3 cellular contexts compared by ENCODE assay signal in the genomic region with DNA sequence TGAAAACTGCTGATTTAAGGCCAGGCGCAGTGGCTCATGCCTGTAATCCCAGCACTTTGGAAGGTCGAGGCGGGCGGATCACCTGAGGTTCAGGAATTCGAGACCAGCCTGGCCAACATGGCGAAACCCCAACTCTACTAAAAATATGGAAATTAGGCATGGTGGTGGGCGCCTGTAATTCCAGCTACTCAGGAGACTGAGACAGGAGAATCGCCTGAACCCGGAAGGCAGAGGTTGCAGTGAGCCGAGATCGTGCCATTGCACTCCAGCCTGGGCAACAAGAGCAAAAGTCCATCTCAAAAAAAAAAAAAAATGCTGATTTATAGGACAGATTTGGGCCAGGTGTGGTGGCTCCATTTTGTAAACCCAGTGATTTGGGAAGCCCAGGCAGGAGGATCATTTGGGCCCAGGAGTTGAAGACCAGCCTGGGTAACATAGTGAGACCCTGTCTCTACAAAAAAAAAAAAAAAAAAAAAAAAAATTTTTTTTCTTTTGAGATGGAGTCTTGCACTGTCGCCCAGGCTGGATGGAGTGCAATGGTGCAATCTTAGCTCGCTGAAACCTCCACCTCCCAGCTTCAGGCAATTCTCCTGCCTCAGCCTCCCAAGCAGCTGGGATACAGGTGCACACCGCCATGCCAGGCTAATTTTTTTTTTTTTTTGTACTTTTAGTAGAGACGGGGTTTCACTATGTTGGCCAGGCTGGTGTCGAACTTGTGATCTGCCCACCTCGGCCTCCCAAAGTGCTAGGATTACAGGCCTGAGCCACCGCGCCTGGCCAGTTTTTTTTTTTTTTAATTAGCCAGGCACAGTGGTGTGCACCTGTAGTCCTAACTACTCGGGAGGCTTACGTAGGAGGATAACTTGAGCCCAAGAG.
A peak's percentile ranks its signal among the peaks of the same experiment; 100 is the strongest.
TF ChIP-seq lines count a peak whose summit lies in the region.

No MANE protein-coding gene starts in this region.

TF ChIP-seq in HEK293T, 16 proteins besides CTCF, POLR2A, EP300 and RAD21:
- TF ChIP-seq ZNF384 (IDR thresholded peaks at IDR 0.05), result peak; percentile 76

TF ChIP-seq in H1, 55 proteins besides CTCF, POLR2A, EP300 and RAD21:
- peak; percentile 35; the same call in 1 of the 2 replicates for TF ChIP-seq POLR2AphosphoS5 (IDR thresholded peaks at IDR 0.05; ENCODE audit: low read depth, low read length)

TF ChIP-seq in liver, 16 proteins besides CTCF, POLR2A, EP300 and RAD21:
- peak; percentile 23 for TF ChIP-seq YY1 (IDR thresholded peaks at IDR 0.05)
- peak; percentile 55 for TF ChIP-seq HNF4A (conservative IDR thresholded peaks at IDR 0.05)
- peak; percentile 9 for TF ChIP-seq SP1 (IDR thresholded peaks at IDR 0.05)
